Comparison of ENCODE assay signal across 7 cellular contexts in genomic region chr18:12391487-12392136, GRCh38. TPM values are rescaled to one million over a fixed set of nuclear protein-coding genes. Genes with fewer than 3 reads are reported as not detected.
DNase-seq lines count a peak whose midpoint lies in the region; ATAC-seq and TF ChIP-seq lines count a peak whose summit lies in the region.

No MANE protein-coding gene starts in this region.

- WGBS in tibial nerve, 2 donors: 12 to 14% methylated on average over 9 of the region's 9 CpGs

- TF ChIP-seq CTCF in GM12864 (IDR thresholded peaks at IDR 0.05; ENCODE audit: low read depth, low read length, missing control alignments) (peak; percentile 95), tibial nerve (IDR thresholded peaks at IDR 0.05) (peak; percentile 78 to 89 (median 87))

- TF ChIP-seq POLR2A in tibial nerve (IDR thresholded peaks at IDR 0.05): peak in 1 of 2 donors; percentile 10

- H3K36me3 ChIP-seq in tibial nerve: no peaks in the 10 kb centered on the region

- no peak overlapping the region for H3K27ac Mint-ChIP-seq in activated CD8-positive, alpha-beta memory T cell treated with anti-CD3 and anti-CD28 coated beads, Interleukin-2, amount 10 ng/mL, durations not matched to agents 7 days and 5 days

- no peaks in the 10 kb centered on the region for H3K36me3 Mint-ChIP-seq in activated CD8-positive, alpha-beta memory T cell treated with anti-CD3 and anti-CD28 coated beads, Interleukin-2, amount 10 ng/mL, durations not matched to agents 7 days and 5 days

- H3K4me3 ChIP-seq in GM12864 (ENCODE audit: low read depth, low read length) (no peak overlapping the region), tibial nerve (no peak overlapping the region)

- H3K9me3 ChIP-seq in tibial nerve: no peaks in the 10 kb centered on the region

- peak overlapping the region in 2 of 4 donors; percentile 57 to 62 for H3K27ac ChIP-seq in tibial nerve

- peaks cover 0 to 6% (median 0%) of the 10 kb centered on the region in 4 donors for H3K4me1 ChIP-seq in tibial nerve

- DNase-seq in GM12864 (ENCODE audit: low read depth) (no peak), NCI-H345 treated with DMSO at 0.1 percent for 48 hours (lab: John Stamatoyannopoulos, UW; ENCODE audit: unreplicated experiment) (peak; percentile 34), mucosa of gallbladder (ENCODE audit: low spot score) (peak; percentile 62), tibial nerve (ENCODE audit: low spot score in 2 of 2) (peak in 1 of 2 donors; percentile 73)
- DNase-seq in activated CD8-positive, alpha-beta memory T cell treated with anti-CD3 and anti-CD28 coated beads, Interleukin-2, amount 10 ng/mL, durations not matched to agents 7 days and 5 days: peak; percentile 66

- CTCF ChIA-PET in activated CD8-positive, alpha-beta memory T cell treated with anti-CD3 and anti-CD28 coated beads, Interleukin-2, amount 10 ng/mL, durations not matched to agents 7 days and 5 days (lab: Charles Lee): interaction anchor here (0.7 to 3.3 kb wide), 21 partner anchors 9 to 542 kb away, joined by 3 to 20 read pairs (median 4); partner anchors contain the start of genes AFG3L2, PRELID3A and SPIRE1

- H3K4me1 Mint-ChIP-seq in activated CD8-positive, alpha-beta memory T cell treated with anti-CD3 and anti-CD28 coated beads, Interleukin-2, amount 10 ng/mL, durations not matched to agents 7 days and 5 days: peaks cover 2% of the 10 kb centered on the region

- H3K4me3 Mint-ChIP-seq in activated CD8-positive, alpha-beta memory T cell treated with anti-CD3 and anti-CD28 coated beads, Interleukin-2, amount 10 ng/mL, durations not matched to agents 7 days and 5 days: no peak overlapping the region

- no peaks in the 10 kb centered on the region for H3K27me3 ChIP-seq in tibial nerve

- H3K9me3 Mint-ChIP-seq in activated CD8-positive, alpha-beta memory T cell treated with anti-CD3 and anti-CD28 coated beads, Interleukin-2, amount 10 ng/mL, durations not matched to agents 7 days and 5 days (ENCODE audit: low read depth): no peaks in the 10 kb centered on the region

- peaks cover 10% of the 10 kb centered on the region for H3K27me3 Mint-ChIP-seq in activated CD8-positive, alpha-beta memory T cell treated with anti-CD3 and anti-CD28 coated beads, Interleukin-2, amount 10 ng/mL, durations not matched to agents 7 days and 5 days

- TF ChIP-seq EP300 in tibial nerve (IDR thresholded peaks at IDR 0.05): peak in 1 of 2 donors; percentile 38

- peak; percentile 84 for ATAC-seq in HG02759 (IDR thresholded peaks at IDR 0.05; ENCODE audit: unreplicated experiment)
- peak; percentile 91 for ATAC-seq in activated CD8-positive, alpha-beta memory T cell treated with anti-CD3 and anti-CD28 coated beads, Interleukin-2, amount 10 ng/mL, durations not matched to agents 7 days and 5 days
- peak; percentile 88 for ATAC-seq in esophagus mucosa

RNA-seq across cellular contexts. Expression of gene AFG3L2, which starts 14.6 kb away (rescaled TPM):
- total RNA-seq in activated CD8-positive, alpha-beta memory T cell treated with anti-CD3 and anti-CD28 coated beads, Interleukin-2, amount 10 ng/mL, durations not matched to agents 7 days and 5 days: 10 to 100 TPM; 39.6 to 50.9 TPM
- total RNA-seq in esophagus mucosa (43.1 TPM), mucosa of gallbladder (39.2 TPM), tibial nerve (10 to 100 TPM; 35.7 to 54.8 (median 42.5) TPM)

RNA-seq across cellular contexts. Expression of gene PRELID3A, which starts 16.1 kb away (rescaled TPM):
- total RNA-seq in activated CD8-positive, alpha-beta memory T cell treated with anti-CD3 and anti-CD28 coated beads, Interleukin-2, amount 10 ng/mL, durations not matched to agents 7 days and 5 days: 1 to 10 TPM; 5.8 to 9.7 TPM
- total RNA-seq in esophagus mucosa: 1.2 TPM
- total RNA-seq in mucosa of gallbladder: 3.5 TPM
- 10 to 100 TPM; 11.3 to 19.9 (median 12.3) TPM for total RNA-seq in tibial nerve
